In the genomic region with DNA sequence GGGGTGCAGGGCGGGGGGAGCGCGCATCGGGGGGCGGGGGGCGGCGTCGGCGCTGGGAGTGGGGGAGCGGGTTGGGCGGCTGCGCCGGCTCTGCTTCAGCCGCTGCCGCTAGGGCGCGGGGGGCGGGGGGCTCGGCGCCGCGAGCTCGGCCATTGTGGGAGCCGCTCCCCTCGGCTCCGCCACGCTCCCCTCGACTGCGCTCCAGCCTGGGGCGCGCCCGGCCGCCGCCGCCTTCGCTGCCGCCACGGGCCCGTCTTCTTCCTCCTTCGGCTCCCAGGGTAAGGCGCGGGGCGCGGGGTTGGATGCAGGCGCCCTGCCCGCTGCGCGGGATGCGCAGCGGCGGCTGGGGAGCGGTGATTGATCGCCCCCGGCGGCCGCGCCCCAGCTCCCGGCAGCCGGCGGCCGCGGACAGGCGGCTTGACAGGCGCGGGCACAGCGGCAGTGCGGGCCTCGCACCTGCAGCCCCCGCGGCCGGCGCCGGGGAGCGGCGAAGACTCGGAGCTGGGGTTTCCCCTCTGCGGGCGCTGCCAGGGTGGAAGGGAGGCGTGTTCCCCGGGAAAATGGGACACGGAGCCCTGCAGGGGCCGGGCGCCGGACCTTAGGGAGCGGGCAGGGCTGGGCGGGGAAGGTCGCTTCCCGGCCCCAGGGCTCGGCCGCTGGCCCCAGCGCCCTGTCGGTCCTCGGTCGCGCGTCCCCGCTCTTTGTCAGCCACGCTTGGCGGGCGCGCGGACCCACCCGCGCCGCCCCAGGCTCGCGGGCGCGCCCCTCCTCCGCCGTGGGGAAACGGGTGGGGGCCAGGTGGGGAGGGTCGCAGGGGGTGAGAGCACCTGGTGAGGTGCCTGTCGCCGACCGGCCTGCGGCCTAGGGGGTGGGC, we compare ENCODE assay signal across 8 cellular contexts. TPM values are rescaled to one million over a fixed set of nuclear protein-coding genes. Genes with fewer than 3 reads are reported as not detected.
A peak's percentile ranks its signal among the peaks of the same experiment; 100 is the strongest.
DNase-seq lines count a peak whose midpoint lies in the region; ATAC-seq and TF ChIP-seq lines count a peak whose summit lies in the region.

No MANE protein-coding gene starts in this region.

- peak; percentile 35 for DNase-seq in NCI-H345 (lab: John Stamatoyannopoulos, UW)
- DNase-seq in NCI-H345 treated with DMSO at 0.1 percent for 48 hours (lab: John Stamatoyannopoulos, UW; ENCODE audit: unreplicated experiment) = no peak
- peak in 1 of 2 experiments; percentile 39 for DNase-seq in PC-9
- DNase-seq in central memory CD4-positive, alpha-beta T cell = peak; percentile 14
- DNase-seq in GOT3 (lab: John Stamatoyannopoulos, UW) = no peak

- peaks cover 6% of the 10 kb centered on the region; the same call in 1 of the 2 replicates for H3F3A ChIP-seq in PC-9 (ENCODE audit: insufficient read depth, low read depth)

- CTCF ChIA-PET in PC-9 (lab: Charles Lee) = interaction anchor here (0.6 to 1.1 kb wide), 3 partner anchors 11 to 224 kb away, joined by 3 to 6 read pairs (median 4); no protein-coding TSS in a partner anchor

- H3K4me1 ChIP-seq in PC-9 (replicated peaks; ENCODE audit: insufficient read depth) = no peaks in the 10 kb centered on the region
- peaks cover 2 to 19% (median 11%) of the 10 kb centered on the region in 4 donors for H3K4me1 ChIP-seq in liver (ENCODE audit: control insufficient read depth in 4 of 4, insufficient read depth in 4 of 4, low read length in 3 of 4)
- peaks cover 6% of the 10 kb centered on the region for H3K4me1 ChIP-seq in thymus (ENCODE audit: control insufficient read depth, insufficient read depth, low read length)

- H3K9me2 ChIP-seq in PC-9 (ENCODE audit: insufficient read depth) = no peaks in the 10 kb centered on the region

- no TSS peak for BruUV-seq in PC-9 (replicated peaks; lab: Mats Ljungman, UMichigan)

- no peak for ATAC-seq in HG03521 (IDR thresholded peaks at IDR 0.05; ENCODE audit: unreplicated experiment)

- no peak for TF ChIP-seq CTCF in PC-9 (conservative IDR thresholded peaks at IDR 0.05)
- no peak for TF ChIP-seq CTCF in liver (IDR thresholded peaks at IDR 0.05; ENCODE audit: low read depth, low read length, missing input control)

- H3K4me3 ChIP-seq in PC-9 = peak overlapping the region; percentile 53; the same call in 1 of the 2 replicates
- peak overlapping the region in 2 of 3 donors; percentile 12 to 61 for H3K4me3 ChIP-seq in liver (ENCODE audit: low read depth in 1 of 3, low read length in 3 of 3)
- peak overlapping the region; percentile 57 for H3K4me3 ChIP-seq in thymus (ENCODE audit: low read length)

- H3K27me3 ChIP-seq in PC-9 (ENCODE audit: insufficient read depth, low read depth) (peaks cover 41% of the 10 kb centered on the region), liver (ENCODE audit: control insufficient read depth in 4 of 4, insufficient read depth in 4 of 4, low read length in 3 of 4) (peaks cover 0 to 5% (median 0%) of the 10 kb centered on the region in 4 donors), thymus (ENCODE audit: control insufficient read depth, insufficient read depth) (peaks cover 36% of the 10 kb centered on the region)

- WGBS in liver = 3% methylated on average over 112 of the region's 117 CpGs
- 2% methylated on average over 111 of the region's 117 CpGs for WGBS in thymus

- no peak overlapping the region for H3K9ac ChIP-seq in liver (ENCODE audit: low read depth in 1 of 2, low read length in 2 of 2)

- intact Hi-C loops in PC-9 (cut with micrococcal nuclease; ENCODE audit: unreplicated experiment) = no loop called here

- no peaks in the 10 kb centered on the region for H4K20me1 ChIP-seq in PC-9 (ENCODE audit: insufficient read depth)

- peak overlapping the region; percentile 69; the same call in 1 of the 2 replicates for H2AFZ ChIP-seq in PC-9

- no peaks in the 10 kb centered on the region for H3K9me3 ChIP-seq in PC-9 (ENCODE audit: insufficient read depth, low read depth)
- no peaks in the 10 kb centered on the region for H3K9me3 ChIP-seq in liver (ENCODE audit: control insufficient read depth in 4 of 4, low read length in 3 of 4)
- H3K9me3 ChIP-seq in thymus (ENCODE audit: control insufficient read depth) = no peaks in the 10 kb centered on the region

- H3K27ac ChIP-seq in PC-9 (no peak overlapping the region), liver (ENCODE audit: low read depth in 1 of 2, low read length in 2 of 2) (peak overlapping the region; percentile 20 to 21), thymus (ENCODE audit: low read depth) (no peak overlapping the region)

- no peaks in the 10 kb centered on the region for H3K36me3 ChIP-seq in PC-9 (ENCODE audit: low read depth)
- H3K36me3 ChIP-seq in liver (ENCODE audit: control insufficient read depth in 4 of 4, insufficient read depth in 3 of 4, low read depth in 1 of 4, low read length in 3 of 4) = no peaks in the 10 kb centered on the region
- H3K36me3 ChIP-seq in thymus (ENCODE audit: control insufficient read depth, insufficient read depth) = no peaks in the 10 kb centered on the region

- TF ChIP-seq RAD21 in liver (IDR thresholded peaks at IDR 0.05) = no peak

- H3K79me2 ChIP-seq in PC-9 (ENCODE audit: low read depth) = no peaks in the 10 kb centered on the region

- POLR2A ChIA-PET in PC-9 (lab: Charles Lee; ENCODE audit: unreplicated experiment) = interaction anchor here (0.6 kb wide), 2 partner anchors 52 to 140 kb away, joined by 3 to 4 read pairs; a partner anchor contains a TSS

- peak overlapping the region; percentile 74 for H3K4me2 ChIP-seq in PC-9

TF ChIP-seq in liver, 16 proteins besides CTCF, POLR2A, EP300 and RAD21:
- TF ChIP-seq, protein P1, sequence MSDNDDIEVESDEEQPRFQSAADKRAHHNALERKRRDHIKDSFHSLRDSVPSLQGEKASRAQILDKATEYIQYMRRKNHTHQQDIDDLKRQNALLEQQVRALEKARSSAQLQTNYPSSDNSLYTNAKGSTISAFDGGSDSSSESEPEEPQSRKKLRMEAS (IDR thresholded peaks at IDR 0.05) = no peak
- TF ChIP-seq, protein P2, sequence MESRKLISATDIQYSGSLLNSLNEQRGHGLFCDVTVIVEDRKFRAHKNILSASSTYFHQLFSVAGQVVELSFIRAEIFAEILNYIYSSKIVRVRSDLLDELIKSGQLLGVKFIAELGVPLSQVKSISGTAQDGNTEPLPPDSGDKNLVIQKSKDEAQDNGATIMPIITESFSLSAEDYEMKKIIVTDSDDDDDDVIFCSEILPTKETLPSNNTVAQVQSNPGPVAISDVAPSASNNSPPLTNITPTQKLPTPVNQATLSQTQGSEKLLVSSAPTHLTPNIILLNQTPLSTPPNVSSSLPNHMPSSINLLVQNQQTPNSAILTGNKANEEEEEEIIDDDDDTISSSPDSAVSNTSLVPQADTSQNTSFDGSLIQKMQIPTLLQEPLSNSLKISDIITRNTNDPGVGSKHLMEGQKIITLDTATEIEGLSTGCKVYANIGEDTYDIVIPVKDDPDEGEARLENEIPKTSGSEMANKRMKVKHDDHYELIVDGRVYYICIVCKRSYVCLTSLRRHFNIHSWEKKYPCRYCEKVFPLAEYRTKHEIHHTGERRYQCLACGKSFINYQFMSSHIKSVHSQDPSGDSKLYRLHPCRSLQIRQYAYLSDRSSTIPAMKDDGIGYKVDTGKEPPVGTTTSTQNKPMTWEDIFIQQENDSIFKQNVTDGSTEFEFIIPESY (IDR thresholded peaks at IDR 0.05) = no peak
- TF ChIP-seq FOXA1 (IDR thresholded peaks at IDR 0.05) (no peak), FOXA2 (IDR thresholded peaks at IDR 0.05) (no peak), NR2F2 (IDR thresholded peaks at IDR 0.05) (no peak), TAF1 (conservative IDR thresholded peaks at IDR 0.05) (no peak)
- TF ChIP-seq, protein P3, sequence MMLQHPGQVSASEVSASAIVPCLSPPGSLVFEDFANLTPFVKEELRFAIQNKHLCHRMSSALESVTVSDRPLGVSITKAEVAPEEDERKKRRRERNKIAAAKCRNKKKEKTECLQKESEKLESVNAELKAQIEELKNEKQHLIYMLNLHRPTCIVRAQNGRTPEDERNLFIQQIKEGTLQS (IDR thresholded peaks at IDR 0.05) = no peak

RNA-seq across cellular contexts. Expression of a gene that starts 55.4 kb away (rescaled TPM):
- total RNA-seq in PC-9 (2021) (498 and 524 TPM in 2 replicates), liver (100 to 1,000 TPM; 193 to 213 TPM)
- polyA plus RNA-seq in liver (100 to 1,000 TPM; 259 to 308 TPM), thymus (483 TPM)

Comparison
In these comparisons a context has a peak if more than half of its experiments do, and no peak if none do; other contexts are left out.
1. DNase-seq: peak in NCI-H345 (single experiment) and central memory CD4-positive, alpha-beta T cell (single experiment); none in NCI-H345 treated with DMSO at 0.1 percent for 48 hours (single experiment) and GOT3 (single experiment).
2. H3K27ac ChIP-seq: peak in liver (2 of 2); none in PC-9 (single experiment) and thymus (single experiment).
3. Peak in every context shown above with its lines, with median percentiles within 50 percentile points of each other: H3K4me3 ChIP-seq.